30 cellular contexts compared by ENCODE assay signal in the genomic region with DNA sequence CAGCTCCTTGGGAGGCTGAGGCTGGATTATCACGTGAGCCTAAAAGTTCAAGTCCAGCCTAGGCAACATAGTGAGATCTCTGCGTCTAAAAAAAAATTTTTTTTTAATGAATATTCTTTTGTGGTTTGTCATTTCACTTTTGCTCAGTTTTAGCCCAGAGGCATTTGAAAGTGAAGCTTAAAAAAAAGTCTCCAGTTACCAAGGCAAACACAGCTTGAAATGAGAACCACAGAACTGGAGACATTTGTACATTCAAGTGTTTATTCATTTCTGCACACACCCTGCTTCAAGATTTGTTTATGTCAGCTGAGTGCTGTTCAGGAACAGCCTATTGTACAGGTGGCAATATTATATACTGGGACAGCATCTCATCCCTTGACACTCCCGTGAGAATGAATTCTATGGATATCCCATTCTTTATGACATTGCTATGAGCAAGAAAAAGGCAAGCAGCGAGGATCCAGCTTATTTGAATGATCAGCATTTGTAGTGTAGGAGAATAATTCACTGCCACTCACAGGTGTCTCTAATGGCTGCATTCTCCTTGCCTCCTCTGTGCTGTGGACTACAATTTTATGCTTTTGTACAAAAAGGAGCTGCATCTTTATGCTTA.
DNase-seq lines count a peak whose midpoint lies in the region; ATAC-seq, FAIRE-seq and TF ChIP-seq lines count a peak whose summit lies in the region.
"Had no signal": no experiment of that assay in that cellular context is flagged by ENCODE, and none has a peak within 500 bp of the region (broad histone marks: within the 10 kb centered on the region; RNA-seq: fewer than 3 reads in every experiment).

No MANE protein-coding gene starts in this region.

- no peak overlapping the region for H3K4me3 ChIP-seq in left lung
- H3K4me3 ChIP-seq: A549; BLaER1 treated with 17β-estradiol and CSF1 and Interleukin-3, amounts not matched to agents 10 nM and 100 nM; K562; SJCRH30 had no signal

- no peak for FAIRE-seq in frontal cortex (lab: Jason Lieb, UNC)
- FAIRE-seq: A549, H54, HTR-8/SVneo, K562 had no signal

- no peaks in the 10 kb centered on the region for H3K36me3 ChIP-seq in left lung
- H3K36me3 ChIP-seq: BLaER1 treated with 17β-estradiol and CSF1 and Interleukin-3, amounts not matched to agents 10 nM and 100 nM; SJCRH30 had no signal

- no peak overlapping the region for H3K27ac ChIP-seq in left lung
- H3K27ac ChIP-seq: A549; BLaER1 treated with 17β-estradiol and CSF1 and Interleukin-3, amounts not matched to agents 10 nM and 100 nM; SJCRH30 had no signal

- H3K9me3 ChIP-seq in left lung = no peaks in the 10 kb centered on the region
- H3K9me3 ChIP-seq: A549; BLaER1 treated with 17β-estradiol and CSF1 and Interleukin-3, amounts not matched to agents 10 nM and 100 nM; SJCRH30 had no signal

- DNase-seq in DMS79 (lab: John Stamatoyannopoulos, UW) = peak; percentile 0
- peak; percentile 5 for DNase-seq in GM20000 (ENCODE audit: low spot score)
- peak; percentile 53 for DNase-seq in NCI-H345 (lab: John Stamatoyannopoulos, UW)
- DNase-seq in left lung = no peak
- no peak for DNase-seq in GM19240 (ENCODE audit: insufficient read length, low spot score)
- DNase-seq in frontal cortex (ENCODE audit: low spot score in 2 of 2) = no peak
- DNase-seq: AML-193; CD4-positive, alpha-beta memory T cell; COR-L47; Kasumi-1; MV-4-11; NCI-H1105; NCI-H1436 treated with DMSO at 0.1 percent for 48 hours; NCI-H187 treated with DMSO at 0.1 percent for 48 hours; NCI-H2171; NCI-H446; NCI-H526 treated with DMSO at 0.1 percent for 48 hours; NK-92 treated with Interleukin-12 subunit alpha and Interleukin-12 subunit beta, amount 100 ng/mL, for 24 hours; PC-3; SJCRH30; T-helper 17 cell; T1000 had no signal

- H3K4me1 ChIP-seq in left lung = no peaks in the 10 kb centered on the region
- H3K4me1 ChIP-seq: A549; BLaER1 treated with 17β-estradiol and CSF1 and Interleukin-3, amounts not matched to agents 10 nM and 100 nM; SJCRH30 had no signal

- intact Hi-C loops in left lung (cut with DNase I) = no loop called here

- H3K27me3 ChIP-seq in left lung = no peaks in the 10 kb centered on the region
- H3K27me3 ChIP-seq: BLaER1 treated with 17β-estradiol and CSF1 and Interleukin-3, amounts not matched to agents 10 nM and 100 nM; SJCRH30 had no signal

- TF ChIP-seq CTCF in GM20000 (IDR thresholded peaks at IDR 0.05; ENCODE audit: extremely low read depth, missing control alignments) = no peak
- no peak for TF ChIP-seq CTCF in left lung (IDR thresholded peaks at IDR 0.05)

- ATAC-seq in left lung (peak; percentile 50), GM19328 (IDR thresholded peaks at IDR 0.05; ENCODE audit: unreplicated experiment) (no peak)
- ATAC-seq: A549, K562, PC-3, Right ventricle myocardium inferior, SK-N-SH treated with all-trans-retinoic acid at 6 μM for 48 hours, T-helper 17 cell had no signal

Comparison
In these comparisons a context has a peak if more than half of its experiments do, and no peak if none do; other contexts are left out.
1. DNase-seq: peak in DMS79 (single experiment), GM20000 (single experiment) and NCI-H345 (single experiment); none in left lung (0 of 2), GM19240 (single experiment) and frontal cortex (0 of 2).